ENCODE assay signal across 21 cellular contexts in the genomic region with DNA sequence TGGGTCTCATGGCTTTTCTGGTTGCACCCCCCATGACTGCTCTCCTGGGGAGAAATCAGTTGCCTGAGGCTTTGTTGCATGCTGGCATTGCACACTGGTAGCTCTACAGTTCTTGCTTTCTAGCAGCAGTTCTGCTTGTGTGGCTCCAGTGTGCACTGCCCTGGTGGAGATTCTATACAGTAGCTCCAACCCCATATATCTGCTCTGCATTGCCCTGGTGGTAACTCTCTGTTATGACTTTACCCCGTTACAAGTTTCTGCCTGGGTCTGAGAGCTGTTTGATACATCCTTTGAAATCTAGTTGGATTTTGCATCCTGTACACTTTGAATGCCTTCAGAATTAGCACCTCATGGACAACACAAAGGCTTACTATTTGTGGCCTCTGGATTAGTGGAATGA.
A peak's percentile ranks its signal among the peaks of the same experiment; 100 is the strongest.
DNase-seq lines count a peak whose midpoint lies in the region; ATAC-seq, FAIRE-seq and TF ChIP-seq lines count a peak whose summit lies in the region.
"Had no signal": no experiment of that assay in that cellular context is flagged by ENCODE, and none has a peak within 500 bp of the region (broad histone marks: within the 10 kb centered on the region; RNA-seq: fewer than 3 reads in every experiment).

No MANE protein-coding gene starts in this region.

- H3K4me3 ChIP-seq in bronchial epithelial cell (ENCODE audit: low read depth, low read length) = no peak overlapping the region
- H3K4me3 ChIP-seq: Peyer's patch had no signal

- no peaks in the 10 kb centered on the region for H3K36me3 ChIP-seq in bronchial epithelial cell (ENCODE audit: control insufficient read depth, insufficient read depth, low read length)
- H3K36me3 ChIP-seq: Peyer's patch had no signal

- peak; percentile 76 for FAIRE-seq in bronchial epithelial cell (lab: Jason Lieb, UNC)
- FAIRE-seq: G401.6, H1 had no signal

- CTCF ChIA-PET in HEK293T (lab: Yijun Ruan, JAX) = no interaction called here

- DNase-seq in HEK293T (ENCODE audit: extremely low spot score) (peak; percentile 6), NCI-H69 (lab: John Stamatoyannopoulos, UW) (peak; percentile 29), bronchial epithelial cell (ENCODE audit: low read depth) (no peak), posterior vena cava (ENCODE audit: low spot score) (no peak), NCI-H526 treated with DMSO at 0.1 percent for 48 hours (lab: John Stamatoyannopoulos, UW) (no peak), superior temporal gyrus (ENCODE audit: extremely low spot score) (no peak)
- DNase-seq: Caco-2; CD8-positive, alpha-beta T cell; Karpas-422; NCI-H1105; NCI-H1436 treated with DMSO at 0.1 percent for 48 hours; NCI-H1930; NCI-H446 treated with DMSO at 0.1 percent for 48 hours; NCI-H526; OCI-M1; Peyer's patch had no signal

- POLR2A ChIA-PET in HEK293T (lab: Yijun Ruan, JAX) = no interaction called here

- intact Hi-C loops in posterior vena cava (cut with DNase I) = no loop called here

- TF ChIP-seq CTCF in bronchial epithelial cell (IDR thresholded peaks at IDR 0.05; ENCODE audit: insufficient read depth, low read length, severe bottlenecking) = no peak

- H3K27me3 ChIP-seq in bronchial epithelial cell (ENCODE audit: control insufficient read depth, insufficient read depth, low read length) = no peaks in the 10 kb centered on the region
- H3K27me3 ChIP-seq: Peyer's patch had no signal

- ATAC-seq in HG03342 (IDR thresholded peaks at IDR 0.05; ENCODE audit: unreplicated experiment) = no peak
- ATAC-seq: CD8-positive, alpha-beta T cell; HCT116; SK-N-SH treated with all-trans-retinoic acid at 6 μM for 48 hours had no signal

TF ChIP-seq in HEK293T, 16 proteins besides CTCF, POLR2A, EP300 and RAD21:
- no peak for TF ChIP-seq ZNF384 (IDR thresholded peaks at IDR 0.05)
- TF ChIP-seq TARDBP (IDR thresholded peaks at IDR 0.05) = no peak
- TF ChIP-seq HDGF (IDR thresholded peaks at IDR 0.05; ENCODE audit: borderline replicate concordance) = no peak
- TF ChIP-seq FOXK2 (IDR thresholded peaks at IDR 0.05) = no peak
- TF ChIP-seq BHLHE40 (IDR thresholded peaks at IDR 0.05; ENCODE audit: borderline replicate concordance) = no peak
- TF ChIP-seq LEF1 (IDR thresholded peaks at IDR 0.05; ENCODE audit: borderline replicate concordance) = no peak
- no peak for TF ChIP-seq ARNT (IDR thresholded peaks at IDR 0.05)
- TF ChIP-seq ELF4 (IDR thresholded peaks at IDR 0.05) = no peak
- TF ChIP-seq SUZ12 (IDR thresholded peaks at IDR 0.05) = no peak
- TF ChIP-seq FOXM1 (IDR thresholded peaks at IDR 0.05; ENCODE audit: borderline replicate concordance) = no peak
- no peak for TF ChIP-seq CTBP1 (IDR thresholded peaks at IDR 0.05; ENCODE audit: borderline replicate concordance)
- no peak for TF ChIP-seq NFRKB (IDR thresholded peaks at IDR 0.05)
- no peak for TF ChIP-seq FOXA1 (IDR thresholded peaks at IDR 0.05)
- TF ChIP-seq L3MBTL2 (conservative IDR thresholded peaks at IDR 0.05) = no peak
- TF ChIP-seq, protein P1, sequence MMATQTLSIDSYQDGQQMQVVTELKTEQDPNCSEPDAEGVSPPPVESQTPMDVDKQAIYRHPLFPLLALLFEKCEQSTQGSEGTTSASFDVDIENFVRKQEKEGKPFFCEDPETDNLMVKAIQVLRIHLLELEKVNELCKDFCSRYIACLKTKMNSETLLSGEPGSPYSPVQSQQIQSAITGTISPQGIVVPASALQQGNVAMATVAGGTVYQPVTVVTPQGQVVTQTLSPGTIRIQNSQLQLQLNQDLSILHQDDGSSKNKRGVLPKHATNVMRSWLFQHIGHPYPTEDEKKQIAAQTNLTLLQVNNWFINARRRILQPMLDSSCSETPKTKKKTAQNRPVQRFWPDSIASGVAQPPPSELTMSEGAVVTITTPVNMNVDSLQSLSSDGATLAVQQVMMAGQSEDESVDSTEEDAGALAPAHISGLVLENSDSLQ (IDR thresholded peaks at IDR 0.05) = no peak
- no peak for TF ChIP-seq SP1 (IDR thresholded peaks at IDR 0.05)

Comparison
In these comparisons a context has a peak if more than half of its experiments do, and no peak if none do; other contexts are left out.
1. DNase-seq: peak in HEK293T (single experiment) and NCI-H69 (single experiment); none in bronchial epithelial cell (single experiment), posterior vena cava (single experiment), NCI-H526 treated with DMSO at 0.1 percent for 48 hours (single experiment) and superior temporal gyrus (single experiment).